ENCODE assay signal across 8 cellular contexts in the genomic region with DNA sequence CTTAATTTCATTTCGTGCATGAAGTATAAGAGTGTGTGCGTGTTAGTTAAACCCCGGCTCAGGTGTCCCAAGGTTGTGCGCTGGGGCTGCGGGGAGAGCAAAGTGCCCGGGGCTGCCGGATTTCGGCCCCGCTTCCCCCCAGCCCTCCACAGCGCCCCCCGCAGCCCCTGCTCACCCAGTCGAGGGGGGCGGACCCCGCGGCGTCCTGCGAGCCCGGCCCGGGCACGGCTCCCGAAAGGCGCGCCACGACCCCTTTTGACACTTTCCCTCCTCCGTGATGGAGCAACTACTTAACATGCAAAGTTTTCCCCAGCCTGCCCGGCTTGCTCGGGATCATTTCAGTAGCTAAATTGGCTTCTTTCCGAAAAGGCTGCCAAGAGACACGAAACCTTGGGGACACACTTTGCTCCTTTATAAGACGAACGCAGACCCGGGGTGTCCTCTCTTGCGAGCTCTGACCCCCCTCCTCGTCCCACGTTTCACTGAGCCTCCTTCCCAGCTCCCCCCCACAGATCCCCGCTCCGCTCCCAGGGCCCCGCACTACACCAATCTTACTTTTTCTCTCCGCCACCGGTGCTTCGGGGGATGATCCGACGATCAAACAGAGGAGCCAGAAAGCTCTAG. TPM values are rescaled to one million over a fixed set of nuclear protein-coding genes. Genes with fewer than 3 reads are reported as not detected.
DNase-seq lines count a peak whose midpoint lies in the region; ATAC-seq, FAIRE-seq and TF ChIP-seq lines count a peak whose summit lies in the region.

No MANE protein-coding gene starts in this region.

- no peaks in the 10 kb centered on the region for H3K36me3 Mint-ChIP-seq in stimulated activated memory B cell treated with anti-CD40 and anti-IgM and Interleukin-4, amounts not matched to agents 10 μg/mL and 1 μg/mL and 100 μg/mL, for 72 hours

- no peaks in the 10 kb centered on the region for H3K9me3 Mint-ChIP-seq in stimulated activated memory B cell treated with anti-CD40 and anti-IgM and Interleukin-4, amounts not matched to agents 10 μg/mL and 1 μg/mL and 100 μg/mL, for 72 hours

- H3K9me2 ChIP-seq in OCI-LY7 (ENCODE audit: insufficient read depth, low read length) = no peaks in the 10 kb centered on the region

- H3K79me2 ChIP-seq in OCI-LY7 (ENCODE audit: insufficient read depth, low read depth, low read length) (no peaks in the 10 kb centered on the region), HepG2 (ENCODE audit: insufficient read depth, low read length) (no peaks in the 10 kb centered on the region)

- H3K36me3 ChIP-seq in ES-I3 (ENCODE audit: insufficient read depth, low read length) (0 out of 2 replicates have a peak, but pooled peaks cover 3% of the 10 kb centered on the region), OCI-LY7 (ENCODE audit: insufficient read depth, low read length) (no peaks in the 10 kb centered on the region; the same call in 1 of the 2 replicates), HepG2 (replicated peaks in 1 of 2; ENCODE audit: control insufficient read depth in 1 of 2, insufficient read depth in 2 of 2, low read length in 2 of 2) (no peaks in the 10 kb centered on the region)

- H3K9me3 ChIP-seq in ES-I3 (ENCODE audit: control insufficient read depth, insufficient read depth, low read length) (no peaks in the 10 kb centered on the region), OCI-LY7 (ENCODE audit: low read length) (no peaks in the 10 kb centered on the region), HepG2 (ENCODE audit: low read length) (no peaks in the 10 kb centered on the region)

- peak overlapping the region; percentile 84 for H3K9ac ChIP-seq in ES-I3 (ENCODE audit: low read depth, low read length)
- H3K9ac ChIP-seq in HepG2 (ENCODE audit: insufficient read depth, low read depth, low read length) = peak overlapping the region; percentile 15

- H3K27ac ChIP-seq in OCI-LY7 (ENCODE audit: low read depth, low read length, poor library complexity, severe bottlenecking) (no peak overlapping the region), HepG2 (ENCODE audit: extremely low read length, insufficient read depth, low read length) (no peak overlapping the region)

- TF ChIP-seq POLR2A in HepG2 (IDR thresholded peaks at IDR 0.05; ENCODE audit: insufficient read depth in 1 of 2, low read depth in 2 of 2, low read length in 2 of 2) = no peak

- H3K4me1 Mint-ChIP-seq in stimulated activated memory B cell treated with anti-CD40 and anti-IgM and Interleukin-4, amounts not matched to agents 10 μg/mL and 1 μg/mL and 100 μg/mL, for 72 hours = peaks cover 36% of the 10 kb centered on the region

- ATAC-seq in HepG2 = peak; percentile 30
- no peak for ATAC-seq in stimulated activated memory B cell treated with anti-CD40 and anti-IgM and Interleukin-4, amounts not matched to agents 10 μg/mL and 1 μg/mL and 100 μg/mL, for 72 hours

- peak; percentile 73 for TF ChIP-seq CTCF in OCI-LY7 (conservative IDR thresholded peaks at IDR 0.05; ENCODE audit: low read length)
- no peak for TF ChIP-seq CTCF in cardiac fibroblast (IDR thresholded peaks at IDR 0.05; ENCODE audit: low read depth, low read length)
- peak; percentile 50 for TF ChIP-seq CTCF in HepG2 (CRISPR knock-in tag; IDR thresholded peaks at IDR 0.05)
- TF ChIP-seq CTCF in D721Med (IDR thresholded peaks at IDR 0.05; ENCODE audit: insufficient read depth, missing control alignments) = no peak

- DNase-seq in OCI-LY7 (ENCODE audit: low spot score) (peak; percentile 49), cardiac fibroblast (ENCODE audit: low read depth in 2 of 2) (peak in 1 of 2 donors; percentile 26), HepG2 (ENCODE audit: low spot score) (no peak), mesenteric fat pad (ENCODE audit: low spot score) (no peak), D721Med (ENCODE audit: insufficient read length, low spot score) (no peak), OCI-M2 (lab: John Stamatoyannopoulos, UW; ENCODE audit: unreplicated experiment) (no peak)

- peak overlapping the region; percentile 95 for H3K4me3 ChIP-seq in OCI-LY7 (ENCODE audit: low read depth, low read length, poor library complexity, severe bottlenecking)
- peak overlapping the region; percentile 50 to 52 for H3K4me3 ChIP-seq in cardiac fibroblast (replicated peaks in 1 of 2; ENCODE audit: low read depth in 2 of 2, low read length in 2 of 2)
- H3K4me3 ChIP-seq in HepG2 (replicated peaks in 1 of 3; ENCODE audit: insufficient read depth in 1 of 3, low read depth in 2 of 3, low read length in 3 of 3) = peak overlapping the region; percentile 60 to 78 (median 72)

- TF ChIP-seq EP300 in HepG2 (IDR thresholded peaks at IDR 0.05; ENCODE audit: low read depth in 2 of 2, low read length in 2 of 2) = no peak
- TF ChIP-seq EP300 in HepG2 (CRISPR knock-in tag; IDR thresholded peaks at IDR 0.05; ENCODE audit: borderline replicate concordance) = no peak

- peaks cover 0 to 7% of the 10 kb centered on the region in 2 experiments; a peak in 1 of 5 replicates for H3K27me3 ChIP-seq in HepG2 (ENCODE audit: control insufficient read depth in 1 of 2, insufficient read depth in 2 of 2, low read length in 2 of 2)

- intact Hi-C loops in OCI-LY7 (cut with micrococcal nuclease; ENCODE audit: unreplicated experiment) = loop anchor here (2.0 kb wide), 2 partner anchors 13 to 295 kb away; partner anchors contain the start of genes ARSG and SLC16A6
- intact Hi-C loops in HepG2 (cut with micrococcal nuclease; ENCODE audit: unreplicated experiment) = loop anchor here (2.0 kb wide), 1 partner anchor 17 kb away; no protein-coding TSS in a partner anchor

- H3K27ac Mint-ChIP-seq in stimulated activated memory B cell treated with anti-CD40 and anti-IgM and Interleukin-4, amounts not matched to agents 10 μg/mL and 1 μg/mL and 100 μg/mL, for 72 hours = peak overlapping the region; percentile 40

- H3K4me1 ChIP-seq in ES-I3 (ENCODE audit: insufficient read depth, low read length) = peaks cover 18% of the 10 kb centered on the region
- peaks cover 27% of the 10 kb centered on the region for H3K4me1 ChIP-seq in OCI-LY7 (ENCODE audit: insufficient read depth, low read length, poor library complexity, severe bottlenecking)
- peaks cover 36% of the 10 kb centered on the region for H3K4me1 ChIP-seq in HepG2 (ENCODE audit: insufficient read depth, low read length)

- H2AFZ ChIP-seq in OCI-LY7 (ENCODE audit: low read length) (peak overlapping the region; percentile 1; the same call in 1 of the 2 replicates), HepG2 (ENCODE audit: low read length) (peak overlapping the region; percentile 10)

- peak overlapping the region; percentile 78 for H3K4me3 Mint-ChIP-seq in stimulated activated memory B cell treated with anti-CD40 and anti-IgM and Interleukin-4, amounts not matched to agents 10 μg/mL and 1 μg/mL and 100 μg/mL, for 72 hours

- H4K20me1 ChIP-seq in OCI-LY7 (ENCODE audit: insufficient read depth, low read length) (no peaks in the 10 kb centered on the region), HepG2 (ENCODE audit: insufficient read depth, low read length) (no peaks in the 10 kb centered on the region)

- FAIRE-seq in HepG2 (lab: Jason Lieb, UNC) (no peak), D721Med (lab: Jason Lieb, UNC) (no peak)

- in situ Hi-C loops in HepG2 (cut with HindIII; ENCODE audit: extremely low pct_ligation_motif_present, low pct_unique_long_range_greater_than_20kb) = no loop called here

- 1% methylated on average over 43 of the region's 43 CpGs for WGBS in HepG2 (ENCODE audit: low lambda C conversion rate)

- H3K4me2 ChIP-seq in OCI-LY7 (ENCODE audit: low read length) (peak overlapping the region; percentile 77), HepG2 (ENCODE audit: low read depth, low read length) (peak overlapping the region; percentile 99)

- CTCF ChIA-PET in OCI-LY7 (lab: Charles Lee; ENCODE audit: unreplicated experiment) (no interaction called here), HepG2 (lab: Yijun Ruan, JAX; ENCODE audit: low intra/inter-chr PET ratio, low total read pairs) (no interaction called here)

- BruUV-seq in OCI-LY7 (replicated peaks; lab: Mats Ljungman, UMichigan) (no TSS peak), HepG2 (replicated peaks; lab: Mats Ljungman, UMichigan) (no TSS peak)

- H3K27me3 Mint-ChIP-seq in stimulated activated memory B cell treated with anti-CD40 and anti-IgM and Interleukin-4, amounts not matched to agents 10 μg/mL and 1 μg/mL and 100 μg/mL, for 72 hours = peaks cover 10% of the 10 kb centered on the region

- POLR2A ChIA-PET in OCI-LY7 (lab: Charles Lee) = interaction anchor here (0.6 to 1.5 kb wide), 3 partner anchors 7 to 241 kb away, joined by 3 to 9 read pairs (median 4); no protein-coding TSS in a partner anchor
- POLR2A ChIA-PET in HepG2 (lab: Yijun Ruan, JAX) = interaction anchor here (1.3 to 2.7 kb wide), 5 partner anchors 16 to 40 kb away, joined by 4 to 25 read pairs (median 5); partner anchors contain the start of gene KPNA2

- no peak for TF ChIP-seq RAD21 in HepG2 (CRISPR knock-in tag; IDR thresholded peaks at IDR 0.05)

RNA-seq across cellular contexts. Expression of gene C17orf58, which starts 0.6 kb away (rescaled TPM):
- 17.8 and 19.4 TPM in 2 replicates for total RNA-seq in OCI-LY7 (2014; rRNA removed; shearing (Covaris generic))
- total RNA-seq in OCI-LY7 (2022) (24.0 and 27.7 TPM in 2 replicates), HepG2 (2016; rRNA removed; fragmentation: Illumina TruSeq; extraction: Trizol) (15.6 and 15.8 TPM in 2 replicates), mesenteric fat pad (8.8 TPM)
- 12.9 and 19.3 TPM in 2 replicates for total RNA-seq in HepG2 (2016; cell fraction: cytosol; rRNA removed; fragmentation: Illumina TruSeq; extraction: Trizol; ENCODE audit: low read depth)
- total RNA-seq in HepG2 (2016; cell fraction: insoluble cytoplasmic fraction; rRNA removed; fragmentation: Illumina TruSeq; extraction: Trizol) = 16.5 and 17.3 TPM in 2 replicates
- total RNA-seq in HepG2 (2016; cell fraction: membrane; rRNA removed; fragmentation: Illumina TruSeq; extraction: Trizol) = 26.7 and 28.4 TPM in 2 replicates
- total RNA-seq in HepG2 (2016; cell fraction: nucleus; rRNA removed; fragmentation: Illumina TruSeq; extraction: Trizol) = 7.5 and 8.2 TPM in 2 replicates
- 14.7 and 15.8 TPM in 2 replicates for polyA plus RNA-seq in HepG2 (2011; rRNA removed)
- polyA plus RNA-seq in HepG2 (2011; cell fraction: cytosol; rRNA removed) = 13.6 and 14.2 TPM in 2 replicates
- polyA plus RNA-seq in HepG2 (2011; cell fraction: nucleus; rRNA removed) = 5.0 and 6.4 TPM in 2 replicates
- polyA plus RNA-seq in HepG2 (2012) = 8.2 and 10.9 TPM in 2 replicates
- 17.7 and 20.4 TPM in 2 replicates for polyA plus RNA-seq in HepG2 (2016; cell fraction: cytosol; fragmentation: Illumina TruSeq; extraction: Trizol; ENCODE audit: low read depth)
- polyA plus RNA-seq in HepG2 (2016; cell fraction: insoluble cytoplasmic fraction; fragmentation: Illumina TruSeq; extraction: Trizol; ENCODE audit: low read depth) = 19.2 and 21.6 TPM in 2 replicates
- polyA plus RNA-seq in HepG2 (2016; cell fraction: membrane; fragmentation: Illumina TruSeq; extraction: Trizol; ENCODE audit: low read depth) = 26.7 and 27.3 TPM in 2 replicates
- 17.0 and 18.8 TPM in 2 replicates for polyA plus RNA-seq in HepG2 (2016; cell fraction: nucleus; fragmentation: Illumina TruSeq; extraction: Trizol; ENCODE audit: insufficient read depth, low read depth)
- polyA minus RNA-seq in HepG2 (2011; rRNA and poly(A)+ RNA removed; ENCODE audit: low replicate concordance) = 5.0 and 8.9 TPM in 2 replicates
- polyA minus RNA-seq in HepG2 (2011; cell fraction: cytosol; rRNA and poly(A)+ RNA removed) = 4.3 and 6.3 TPM in 2 replicates
- 2.2 and 3.0 TPM in 2 replicates for polyA minus RNA-seq in HepG2 (2011; cell fraction: nucleus; rRNA and poly(A)+ RNA removed)

RNA-seq across cellular contexts. Expression of gene KPNA2, which starts 39.9 kb away (rescaled TPM):
- total RNA-seq in OCI-LY7 (2014; rRNA removed; shearing (Covaris generic)) = 253 and 397 TPM in 2 replicates
- total RNA-seq in OCI-LY7 (2022) = 394 and 416 TPM in 2 replicates
- 305 and 410 TPM in 2 replicates for total RNA-seq in HepG2 (2016; rRNA removed; fragmentation: Illumina TruSeq; extraction: Trizol)
- total RNA-seq in HepG2 (2016; cell fraction: cytosol; rRNA removed; fragmentation: Illumina TruSeq; extraction: Trizol; ENCODE audit: low read depth) = 130 and 151 TPM in 2 replicates
- 293 and 395 TPM in 2 replicates for total RNA-seq in HepG2 (2016; cell fraction: insoluble cytoplasmic fraction; rRNA removed; fragmentation: Illumina TruSeq; extraction: Trizol)
- total RNA-seq in HepG2 (2016; cell fraction: membrane; rRNA removed; fragmentation: Illumina TruSeq; extraction: Trizol) = 181 and 208 TPM in 2 replicates
- 176 and 216 TPM in 2 replicates for total RNA-seq in HepG2 (2016; cell fraction: nucleus; rRNA removed; fragmentation: Illumina TruSeq; extraction: Trizol)
- polyA plus RNA-seq in HepG2 (2011; rRNA removed) = 76.7 and 111 TPM in 2 replicates
- polyA plus RNA-seq in HepG2 (2011; cell fraction: cytosol; rRNA removed) = 89.6 and 93.6 TPM in 2 replicates
- 62.8 and 68.9 TPM in 2 replicates for polyA plus RNA-seq in HepG2 (2011; cell fraction: nucleus; rRNA removed)
- polyA plus RNA-seq in HepG2 (2012) = 104 and 144 TPM in 2 replicates
- 63.3 and 66.0 TPM in 2 replicates for polyA plus RNA-seq in HepG2 (2016; cell fraction: cytosol; fragmentation: Illumina TruSeq; extraction: Trizol; ENCODE audit: low read depth)
- 396 and 415 TPM in 2 replicates for polyA plus RNA-seq in HepG2 (2016; cell fraction: insoluble cytoplasmic fraction; fragmentation: Illumina TruSeq; extraction: Trizol; ENCODE audit: low read depth)
- 85.9 and 88.8 TPM in 2 replicates for polyA plus RNA-seq in HepG2 (2016; cell fraction: membrane; fragmentation: Illumina TruSeq; extraction: Trizol; ENCODE audit: low read depth)
- 251 and 259 TPM in 2 replicates for polyA plus RNA-seq in HepG2 (2016; cell fraction: nucleus; fragmentation: Illumina TruSeq; extraction: Trizol; ENCODE audit: insufficient read depth, low read depth)
- polyA minus RNA-seq in HepG2 (2011; rRNA and poly(A)+ RNA removed; ENCODE audit: low replicate concordance) = 207 and 617 TPM in 2 replicates
- polyA minus RNA-seq in HepG2 (2011; cell fraction: cytosol; rRNA and poly(A)+ RNA removed) = 122 and 150 TPM in 2 replicates
- polyA minus RNA-seq in HepG2 (2011; cell fraction: nucleus; rRNA and poly(A)+ RNA removed) = 120 and 124 TPM in 2 replicates
- 37.9 TPM for total RNA-seq in mesenteric fat pad

Comparison
In these comparisons a context has a peak if more than half of its experiments do, and no peak if none do; other contexts are left out.
1. CTCF ChIP-seq: peak in OCI-LY7 (single experiment) and HepG2 (single experiment); none in cardiac fibroblast (single experiment) and D721Med (single experiment).
2. Peak in every context shown above with its lines, with median percentiles within 50 percentile points of each other: H3K4me3 ChIP-seq.